Comparison of ENCODE assay signal across 24 cellular contexts in genomic region chr7:142348100-142348499, GRCh38.
DNase-seq lines count a peak whose midpoint lies in the region; FAIRE-seq and TF ChIP-seq lines count a peak whose summit lies in the region.
"Had no signal": no experiment of that assay in that cellular context is flagged by ENCODE, and none has a peak within 500 bp of the region (broad histone marks: within the 10 kb centered on the region; RNA-seq: fewer than 3 reads in every experiment).

No MANE protein-coding gene starts in this region.

- no peaks in the 10 kb centered on the region for H3K36me3 Mint-ChIP-seq in activated CD4-positive, alpha-beta memory T cell treated with anti-CD3 and anti-CD28 coated beads for 36 hours
- H3K36me3 Mint-ChIP-seq in activated CD4-positive, alpha-beta memory T cell treated with anti-CD3 and anti-CD28 coated beads, Interleukin-2, amount 10 ng/mL, durations not matched to agents 7 days and 5 days (ENCODE audit: low read depth): no peaks in the 10 kb centered on the region
- H3K36me3 Mint-ChIP-seq in glutamatergic neuron (ENCODE audit: unreplicated experiment) (no peaks in the 10 kb centered on the region), chondrocyte (ENCODE audit: low read depth) (no peaks in the 10 kb centered on the region)

- H3K4me1 Mint-ChIP-seq in activated CD4-positive, alpha-beta memory T cell treated with anti-CD3 and anti-CD28 coated beads for 36 hours (ENCODE audit: low read depth): peaks cover 33% of the 10 kb centered on the region
- H3K4me1 Mint-ChIP-seq in activated CD4-positive, alpha-beta memory T cell treated with anti-CD3 and anti-CD28 coated beads, Interleukin-2, amount 10 ng/mL, durations not matched to agents 7 days and 5 days: peaks cover 16% of the 10 kb centered on the region
- H3K4me1 Mint-ChIP-seq in glutamatergic neuron (ENCODE audit: low read depth, unreplicated experiment): peaks cover 51% of the 10 kb centered on the region
- no peaks in the 10 kb centered on the region for H3K4me1 Mint-ChIP-seq in chondrocyte (ENCODE audit: low read depth)

- H3K27me3 Mint-ChIP-seq in activated CD4-positive, alpha-beta memory T cell treated with anti-CD3 and anti-CD28 coated beads for 36 hours: no peaks in the 10 kb centered on the region
- H3K27me3 Mint-ChIP-seq in activated CD4-positive, alpha-beta memory T cell treated with anti-CD3 and anti-CD28 coated beads, Interleukin-2, amount 10 ng/mL, durations not matched to agents 7 days and 5 days: peaks cover 4% of the 10 kb centered on the region
- H3K27me3 Mint-ChIP-seq in glutamatergic neuron (ENCODE audit: unreplicated experiment): peaks cover 9% of the 10 kb centered on the region
- H3K27me3 Mint-ChIP-seq in chondrocyte (ENCODE audit: low read depth): peaks cover 30% of the 10 kb centered on the region

- H3K27ac Mint-ChIP-seq in activated CD4-positive, alpha-beta memory T cell treated with anti-CD3 and anti-CD28 coated beads for 36 hours: no peak overlapping the region
- no peak overlapping the region for H3K27ac Mint-ChIP-seq in activated CD4-positive, alpha-beta memory T cell treated with anti-CD3 and anti-CD28 coated beads, Interleukin-2, amount 10 ng/mL, durations not matched to agents 7 days and 5 days
- peak overlapping the region; percentile 94 for H3K27ac Mint-ChIP-seq in glutamatergic neuron (ENCODE audit: unreplicated experiment)
- no peak overlapping the region for H3K27ac Mint-ChIP-seq in chondrocyte (ENCODE audit: unreplicated experiment)

- CTCF ChIA-PET in activated CD4-positive, alpha-beta memory T cell treated with anti-CD3 and anti-CD28 coated beads for 36 hours (lab: Charles Lee): interaction anchor here (1.1 to 1.2 kb wide), 2 partner anchors 9 to 25 kb away, joined by 3 read pairs; no protein-coding TSS in a partner anchor
- CTCF ChIA-PET in activated CD4-positive, alpha-beta memory T cell treated with anti-CD3 and anti-CD28 coated beads, Interleukin-2, amount 10 ng/mL, durations not matched to agents 7 days and 5 days (lab: Charles Lee): no interaction called here

- DNase-seq in activated CD4-positive, alpha-beta memory T cell treated with anti-CD3 and anti-CD28 coated beads for 36 hours: no peak
- DNase-seq in activated CD4-positive, alpha-beta memory T cell treated with anti-CD3 and anti-CD28 coated beads, Interleukin-2, amount 10 ng/mL, durations not matched to agents 7 days and 5 days: no peak
- DNase-seq in D721Med (ENCODE audit: insufficient read length, low spot score) (peak; percentile 62), NCI-H69 (lab: John Stamatoyannopoulos, UW) (peak; percentile 70), glutamatergic neuron (no peak), NCI-H1417 treated with DMSO at 0.1 percent for 48 hours (lab: John Stamatoyannopoulos, UW) (no peak), chondrocyte (ENCODE audit: low spot score) (no peak), AG08395 (ENCODE audit: low spot score) (no peak)
- DNase-seq: 8988T; ACHN; Calu3; GM23248; H7; Kasumi-1; NCI-H1092 treated with DMSO at 0.1 percent for 48 hours; NCI-H1436 treated with DMSO at 0.1 percent for 48 hours; NCI-H187 treated with DMSO at 0.1 percent for 48 hours; NCI-H748 treated with DMSO at 0.1 percent for 48 hours; NK-92 treated with Interleukin-12 subunit alpha and Interleukin-12 subunit beta, amount 100 ng/mL, for 24 hours; PC-9; SJCRH30 had no signal

- H3K4me3 Mint-ChIP-seq in activated CD4-positive, alpha-beta memory T cell treated with anti-CD3 and anti-CD28 coated beads for 36 hours: peak overlapping the region; percentile 7
- no peak overlapping the region for H3K4me3 Mint-ChIP-seq in activated CD4-positive, alpha-beta memory T cell treated with anti-CD3 and anti-CD28 coated beads, Interleukin-2, amount 10 ng/mL, durations not matched to agents 7 days and 5 days
- peak overlapping the region; percentile 79 for H3K4me3 Mint-ChIP-seq in glutamatergic neuron (ENCODE audit: unreplicated experiment)
- H3K4me3 Mint-ChIP-seq in chondrocyte (ENCODE audit: unreplicated experiment): no peak overlapping the region

- POLR2A ChIA-PET in activated CD4-positive, alpha-beta memory T cell treated with anti-CD3 and anti-CD28 coated beads for 36 hours (lab: Charles Lee): no interaction called here
- POLR2A ChIA-PET in activated CD4-positive, alpha-beta memory T cell treated with anti-CD3 and anti-CD28 coated beads, Interleukin-2, amount 10 ng/mL, durations not matched to agents 7 days and 5 days (lab: Charles Lee): no interaction called here

- FAIRE-seq in D721Med (lab: Jason Lieb, UNC): no peak
- FAIRE-seq: GM18507, HTR-8/SVneo, K562 had no signal

- intact Hi-C loops in activated CD4-positive, alpha-beta memory T cell treated with anti-CD3 and anti-CD28 coated beads for 36 hours (cut with micrococcal nuclease): no loop called here

- TF ChIP-seq CTCF in D721Med (IDR thresholded peaks at IDR 0.05; ENCODE audit: insufficient read depth, missing control alignments) (no peak), glutamatergic neuron (IDR thresholded peaks at IDR 0.05; ENCODE audit: partially characterized antibody, unreplicated experiment) (no peak), chondrocyte (IDR thresholded peaks at IDR 0.05) (no peak)

- H3K9me3 Mint-ChIP-seq in activated CD4-positive, alpha-beta memory T cell treated with anti-CD3 and anti-CD28 coated beads for 36 hours: no peaks in the 10 kb centered on the region
- no peaks in the 10 kb centered on the region for H3K9me3 Mint-ChIP-seq in activated CD4-positive, alpha-beta memory T cell treated with anti-CD3 and anti-CD28 coated beads, Interleukin-2, amount 10 ng/mL, durations not matched to agents 7 days and 5 days
- peaks cover 12% of the 10 kb centered on the region for H3K9me3 Mint-ChIP-seq in glutamatergic neuron (ENCODE audit: unreplicated experiment)
- no peaks in the 10 kb centered on the region for H3K9me3 Mint-ChIP-seq in chondrocyte (ENCODE audit: low read depth)

Comparison
In these comparisons a context has a peak if more than half of its experiments do, and no peak if none do; other contexts are left out.
1. H3K4me3 Mint-ChIP-seq: peak in activated CD4-positive, alpha-beta memory T cell treated with anti-CD3 and anti-CD28 coated beads for 36 hours (single experiment) and glutamatergic neuron (single experiment); none in activated CD4-positive, alpha-beta memory T cell treated with anti-CD3 and anti-CD28 coated beads, Interleukin-2, amount 10 ng/mL, durations not matched to agents 7 days and 5 days (single experiment) and chondrocyte (single experiment).
2. DNase-seq: peak in D721Med (single experiment) and NCI-H69 (single experiment); none in activated CD4-positive, alpha-beta memory T cell treated with anti-CD3 and anti-CD28 coated beads for 36 hours (single experiment), activated CD4-positive, alpha-beta memory T cell treated with anti-CD3 and anti-CD28 coated beads, Interleukin-2, amount 10 ng/mL, durations not matched to agents 7 days and 5 days (single experiment), glutamatergic neuron (single experiment), NCI-H1417 treated with DMSO at 0.1 percent for 48 hours (single experiment), chondrocyte (single experiment) and AG08395 (single experiment).